Comparison of ENCODE assay signal across 13 cellular contexts in genomic region chr15:75350601-75351331, GRCh38. TPM values are rescaled to one million over a fixed set of nuclear protein-coding genes. Genes with fewer than 3 reads are reported as not detected.
DNase-seq lines count a peak whose midpoint lies in the region; ATAC-seq and TF ChIP-seq lines count a peak whose summit lies in the region.
"Had no signal": no experiment of that assay in that cellular context is flagged by ENCODE, and none has a peak within 500 bp of the region (broad histone marks: within the 10 kb centered on the region; RNA-seq: fewer than 3 reads in every experiment).

No MANE protein-coding gene starts in this region.

- peaks cover 8% of the 10 kb centered on the region for H3K9me3 Mint-ChIP-seq in activated CD4-positive, alpha-beta T cell treated with anti-CD3 and anti-CD28 coated beads, Interleukin-2, amount 10 ng/mL, durations not matched to agents 24 days and 14 days
- peaks cover 11% of the 10 kb centered on the region for H3K9me3 Mint-ChIP-seq in activated naive CD8-positive, alpha-beta T cell treated with anti-CD3 and anti-CD28 coated beads for 36 hours
- H3K9me3 Mint-ChIP-seq in nephron progenitor cell = no peaks in the 10 kb centered on the region
- H3K9me3 Mint-ChIP-seq in H9 = no peaks in the 10 kb centered on the region

- no peak overlapping the region for H2BK5ac ChIP-seq in H9 (ENCODE audit: insufficient read length, low read length)

- no peak overlapping the region for H2BK12ac ChIP-seq in H9 (ENCODE audit: insufficient read length, low read depth, low read length)

- no peak overlapping the region for H3K14ac ChIP-seq in H9 (ENCODE audit: insufficient read depth, low read length)

- H4K5ac ChIP-seq in H9 (ENCODE audit: insufficient read length, low read depth, low read length) = no peak overlapping the region

- H3K79me2 ChIP-seq in H9 (ENCODE audit: insufficient read depth, low read length) = no peaks in the 10 kb centered on the region

- no peaks in the 10 kb centered on the region; the same call in 1 of the 2 replicates for H3K27me3 ChIP-seq in H9 (ENCODE audit: insufficient read depth, low read length)
- H3K27me3 ChIP-seq: dorsolateral prefrontal cortex had no signal

- no peak for DNase-seq in activated CD4-positive, alpha-beta T cell treated with anti-CD3 and anti-CD28 coated beads, Interleukin-2, amount 10 ng/mL, durations not matched to agents 24 days and 14 days
- no peak for DNase-seq in activated CD4-positive, alpha-beta T cell treated with anti-CD3 and anti-CD28 coated beads for 48 hours
- DNase-seq in activated naive CD8-positive, alpha-beta T cell treated with anti-CD3 and anti-CD28 coated beads for 36 hours = no peak
- DNase-seq in nephron progenitor cell (no peak), H9 (no peak)
- no peak for DNase-seq in activated CD4-positive, CD25-positive, alpha-beta regulatory T cell treated with anti-CD3 and anti-CD28 coated beads, Interleukin-2, amount 50 U/mL, for 72 hours
- DNase-seq: amygdala, NCI-H1417, NCI-H526 had no signal

- no peaks in the 10 kb centered on the region for H4K20me1 ChIP-seq in H9 (ENCODE audit: control insufficient read depth, insufficient read depth, insufficient read length)

- no peak overlapping the region for H3K18ac ChIP-seq in H9 (ENCODE audit: insufficient read length, low read depth, low read length)

- no peak overlapping the region for H3K4me3 ChIP-seq in HEK293 (ENCODE audit: low read depth, low read length)
- H3K4me3 ChIP-seq: dorsolateral prefrontal cortex had no signal

- H2AFZ ChIP-seq in H9 (ENCODE audit: low read length) = no peak overlapping the region

- H2BK15ac ChIP-seq in H9 (ENCODE audit: low read depth, low read length) = no peak overlapping the region

- H3K23ac ChIP-seq in H9 (ENCODE audit: insufficient read length, low read depth, low read length) = no peak overlapping the region

- TF ChIP-seq CTCF in HEK293 (tag by site-specific recombination; IDR thresholded peaks at IDR 0.05) = no peak
- TF ChIP-seq CTCF in nephron progenitor cell (IDR thresholded peaks at IDR 0.05) = no peak
- TF ChIP-seq CTCF in H9 (conservative IDR thresholded peaks at IDR 0.05) = no peak

- no peak overlapping the region for H3K56ac ChIP-seq in H9 (ENCODE audit: insufficient read length, low read depth, low read length)

- H3K23me2 ChIP-seq in H9 (ENCODE audit: insufficient read length, low read depth, low read length, poor library complexity, severe bottlenecking) = peaks cover 13% of the 10 kb centered on the region

- CTCF ChIA-PET in HEK293 (lab: Yijun Ruan, JAX) = interaction anchor here (4.7 kb wide), 1 partner anchor 17 kb away, joined by 33 read pairs; the partner anchor contains the start of gene MAN2C1

- no peaks in the 10 kb centered on the region for H3K79me1 ChIP-seq in H9 (ENCODE audit: insufficient read depth, low read depth, low read length, poor library complexity, severe bottlenecking)

- H3K4ac ChIP-seq in H9 (ENCODE audit: low read depth, low read length) = no peak overlapping the region

- no CpG with 5 or more reads among the region's 6 CpGs for WGBS in H9 (ENCODE audit: extremely low coverage, insufficient read length, low lambda C conversion rate)

- no peak overlapping the region for H3K9ac ChIP-seq in H9 (ENCODE audit: extremely low read depth, insufficient read length, low read length)

- no peak overlapping the region for H4K8ac ChIP-seq in H9 (replicated peaks; ENCODE audit: insufficient read length, low read depth, low read length)

- H2BK20ac ChIP-seq in H9 (ENCODE audit: low read depth, low read length, poor library complexity, severe bottlenecking) = no peak overlapping the region

- no peak overlapping the region for H4K91ac ChIP-seq in H9 (ENCODE audit: insufficient read length, low read depth, low read length)

- H3K27ac ChIP-seq in HEK293 (ENCODE audit: extremely low read depth, low read depth, low read length) (no peak overlapping the region), H9 (ENCODE audit: insufficient read length, low read depth, low read length) (no peak overlapping the region)
- H3K27ac ChIP-seq: dorsolateral prefrontal cortex had no signal

- intact Hi-C loops in activated CD4-positive, alpha-beta T cell treated with anti-CD3 and anti-CD28 coated beads, Interleukin-2, amount 10 ng/mL, durations not matched to agents 24 days and 14 days (cut with micrococcal nuclease) = no loop called here

- no peak overlapping the region for H2BK120ac ChIP-seq in H9 (ENCODE audit: low read depth, low read length, poor library complexity, severe bottlenecking)

- no peak overlapping the region for H2AK5ac ChIP-seq in H9 (ENCODE audit: insufficient read length, low read length)

- POLR2A ChIA-PET in HEK293 (lab: Yijun Ruan, JAX) = interaction anchor here (0.7 to 5.5 kb wide), 4 partner anchors 10 to 104 kb away, joined by 3 to 55 read pairs (median 4); partner anchors contain the start of gene MAN2C1

- H3K27ac Mint-ChIP-seq in activated CD4-positive, alpha-beta T cell treated with anti-CD3 and anti-CD28 coated beads, Interleukin-2, amount 10 ng/mL, durations not matched to agents 24 days and 14 days = peak overlapping the region; percentile 87
- H3K27ac Mint-ChIP-seq in activated naive CD8-positive, alpha-beta T cell treated with anti-CD3 and anti-CD28 coated beads for 36 hours = peak overlapping the region; percentile 94
- peak overlapping the region; percentile 39 for H3K27ac Mint-ChIP-seq in nephron progenitor cell
- no peak overlapping the region for H3K27ac Mint-ChIP-seq in H9

- H3K36me3 ChIP-seq in HEK293 (ENCODE audit: control insufficient read depth in 2 of 2, insufficient read depth in 1 of 2, low read length in 2 of 2) = peaks cover 18 to 43% of the 10 kb centered on the region in 2 experiments

- H3K4me1 ChIP-seq in HEK293 (ENCODE audit: control insufficient read depth, insufficient read depth, low read length) (peaks cover 6% of the 10 kb centered on the region; the same call in 1 of the 2 replicates), H9 (ENCODE audit: insufficient read depth, low read length) (no peaks in the 10 kb centered on the region)

- H3K27me3 Mint-ChIP-seq in activated CD4-positive, alpha-beta T cell treated with anti-CD3 and anti-CD28 coated beads, Interleukin-2, amount 10 ng/mL, durations not matched to agents 24 days and 14 days = peaks cover 14% of the 10 kb centered on the region
- peaks cover 4% of the 10 kb centered on the region for H3K27me3 Mint-ChIP-seq in activated naive CD8-positive, alpha-beta T cell treated with anti-CD3 and anti-CD28 coated beads for 36 hours
- peaks cover 37% of the 10 kb centered on the region for H3K27me3 Mint-ChIP-seq in nephron progenitor cell (ENCODE audit: low read depth, poor library complexity)
- peaks cover 22% of the 10 kb centered on the region for H3K27me3 Mint-ChIP-seq in H9 (ENCODE audit: low read depth)

- no peak overlapping the region for H3K4me2 ChIP-seq in H9 (ENCODE audit: insufficient read depth, insufficient read length, low read length)

- no peaks in the 10 kb centered on the region for H3K9me3 ChIP-seq in HEK293 (ENCODE audit: control insufficient read depth, insufficient read depth, low read depth, low read length)
- no peaks in the 10 kb centered on the region for H3K9me3 ChIP-seq in H9 (ENCODE audit: control insufficient read depth, low read depth, low read length)

- no peak for ATAC-seq in GM18511 (IDR thresholded peaks at IDR 0.05; ENCODE audit: unreplicated experiment)
- ATAC-seq: left colon had no signal

- no peak overlapping the region for H3K4me3 Mint-ChIP-seq in activated CD4-positive, alpha-beta T cell treated with anti-CD3 and anti-CD28 coated beads, Interleukin-2, amount 10 ng/mL, durations not matched to agents 24 days and 14 days
- H3K4me3 Mint-ChIP-seq in activated naive CD8-positive, alpha-beta T cell treated with anti-CD3 and anti-CD28 coated beads for 36 hours = no peak overlapping the region
- H3K4me3 Mint-ChIP-seq in nephron progenitor cell (no peak overlapping the region), H9 (no peak overlapping the region)

- H3T11ph ChIP-seq in H9 (ENCODE audit: low read length) = no peak overlapping the region

- H3K36me3 Mint-ChIP-seq in activated CD4-positive, alpha-beta T cell treated with anti-CD3 and anti-CD28 coated beads, Interleukin-2, amount 10 ng/mL, durations not matched to agents 24 days and 14 days (ENCODE audit: low read depth) = peaks cover 28% of the 10 kb centered on the region
- peaks cover 32% of the 10 kb centered on the region for H3K36me3 Mint-ChIP-seq in activated naive CD8-positive, alpha-beta T cell treated with anti-CD3 and anti-CD28 coated beads for 36 hours
- H3K36me3 Mint-ChIP-seq in nephron progenitor cell (ENCODE audit: low read depth) (peaks cover 10% of the 10 kb centered on the region), H9 (ENCODE audit: insufficient read depth in 1 of 3, low read depth in 3 of 3) (peaks cover 9 to 16% (median 10%) of the 10 kb centered on the region in 3 experiments; a peak in 6 of 7 replicates)

- H3K4me1 Mint-ChIP-seq in activated CD4-positive, alpha-beta T cell treated with anti-CD3 and anti-CD28 coated beads, Interleukin-2, amount 10 ng/mL, durations not matched to agents 24 days and 14 days = peaks cover 23% of the 10 kb centered on the region
- H3K4me1 Mint-ChIP-seq in activated naive CD8-positive, alpha-beta T cell treated with anti-CD3 and anti-CD28 coated beads for 36 hours = peaks cover 30% of the 10 kb centered on the region
- H3K4me1 Mint-ChIP-seq in nephron progenitor cell = peaks cover 21% of the 10 kb centered on the region
- H3K4me1 Mint-ChIP-seq in H9 = peaks cover 10 to 11% of the 10 kb centered on the region in 2 experiments

TF ChIP-seq in HEK293, 187 proteins besides CTCF, POLR2A, EP300 and RAD21:
- TF ChIP-seq GLIS1 (tag by site-specific recombination; IDR thresholded peaks at IDR 0.05) (peak; percentile 71; the same call in 1 of the 2 replicates), ZNF24 (tag by site-specific recombination; IDR thresholded peaks at IDR 0.05) (no peak)
TF ChIP-seq in HEK293: peak in this region for 1.

RNA-seq across cellular contexts. Expression of gene NEIL1, which starts 3.9 kb away (rescaled TPM):
- total RNA-seq in activated CD4-positive, alpha-beta T cell treated with anti-CD3 and anti-CD28 coated beads, Interleukin-2, amount 10 ng/mL, durations not matched to agents 24 days and 14 days = 3.7 and 4.7 TPM in 2 replicates
- total RNA-seq in activated naive CD8-positive, alpha-beta T cell treated with anti-CD3 and anti-CD28 coated beads for 36 hours = 1 to 10 TPM; 5.4 to 7.3 TPM
- 16.1 and 16.5 TPM in 2 replicates for total RNA-seq in H9 (2021)

RNA-seq across cellular contexts. Expression of gene COMMD4, which starts 14.9 kb away (rescaled TPM):
- total RNA-seq in activated CD4-positive, alpha-beta T cell treated with anti-CD3 and anti-CD28 coated beads, Interleukin-2, amount 10 ng/mL, durations not matched to agents 24 days and 14 days = 79.5 and 86.7 TPM in 2 replicates
- total RNA-seq in activated naive CD8-positive, alpha-beta T cell treated with anti-CD3 and anti-CD28 coated beads for 36 hours = 10 to 100 TPM; 92.7 to 97.4 TPM
- 146 and 159 TPM in 2 replicates for total RNA-seq in H9 (2021)

RNA-seq across cellular contexts. Expression of gene MAN2C1, which starts 17.6 kb away (rescaled TPM):
- total RNA-seq in activated CD4-positive, alpha-beta T cell treated with anti-CD3 and anti-CD28 coated beads, Interleukin-2, amount 10 ng/mL, durations not matched to agents 24 days and 14 days = 232 and 255 TPM in 2 replicates
- 100 to 1,000 TPM; 123 to 135 TPM for total RNA-seq in activated naive CD8-positive, alpha-beta T cell treated with anti-CD3 and anti-CD28 coated beads for 36 hours
- 106 and 112 TPM in 2 replicates for total RNA-seq in H9 (2021)

Comparison
In these comparisons a context has a peak if more than half of its experiments do, and no peak if none do; other contexts are left out.
1. H3K27ac Mint-ChIP-seq: peak in activated CD4-positive, alpha-beta T cell treated with anti-CD3 and anti-CD28 coated beads, Interleukin-2, amount 10 ng/mL, durations not matched to agents 24 days and 14 days (single experiment), activated naive CD8-positive, alpha-beta T cell treated with anti-CD3 and anti-CD28 coated beads for 36 hours (single experiment) and nephron progenitor cell (single experiment); none in H9 (0 of 3).